ENCODE assay signal across 30 cellular contexts in genomic region chr3:155332668-155333160, GRCh38. TPM values are rescaled to one million over a fixed set of nuclear protein-coding genes. Genes with fewer than 3 reads are reported as not detected.
"Had no signal": no experiment of that assay in that cellular context is flagged by ENCODE, and none has a peak within 500 bp of the region (broad histone marks: within the 10 kb centered on the region; RNA-seq: fewer than 3 reads in every experiment).

No MANE protein-coding gene starts in this region.

- H3K4me2 ChIP-seq: hepatocyte, smooth muscle cell had no signal

- H3K4me3 Mint-ChIP-seq: activated CD8-positive, alpha-beta memory T cell treated with anti-CD3 and anti-CD28 coated beads, Interleukin-2, amount 10 ng/mL, durations not matched to agents 7 days and 5 days; activated CD8-positive, alpha-beta T cell treated with anti-CD3 and anti-CD28 coated beads, Interleukin-2, amount 10 ng/mL, durations not matched to agents 7 days and 5 days; activated naive CD4-positive, alpha-beta T cell treated with anti-CD3 and anti-CD28 coated beads, Interleukin-2, amount 50 U/mL, for 24 hours; activated naive CD8-positive, alpha-beta T cell treated with anti-CD3 and anti-CD28 coated beads, Interleukin-2, amount 50 U/mL, for 24 hours; effector memory CD8-positive, alpha-beta T cell; naive thymus-derived CD4-positive, alpha-beta T cell; neural crest cell; WTC11 had no signal

- H3K36me3 ChIP-seq: brain microvascular endothelial cell, gastroesophageal sphincter, right atrium auricular region, suprapubic skin, tibial artery had no signal

- H3K4me1 ChIP-seq: gastroesophageal sphincter, right atrium auricular region, suprapubic skin, tibial artery had no signal

- H3K27me3 Mint-ChIP-seq: activated naive CD4-positive, alpha-beta T cell treated with anti-CD3 and anti-CD28 coated beads, Interleukin-2, amount 50 U/mL, for 24 hours; effector memory CD8-positive, alpha-beta T cell had no signal

- H3K4me3 ChIP-seq: gastroesophageal sphincter, hepatocyte, right atrium auricular region, smooth muscle cell, suprapubic skin, tibial artery had no signal

- ATAC-seq: activated CD8-positive, alpha-beta memory T cell treated with anti-CD3 and anti-CD28 coated beads, Interleukin-2, amount 10 ng/mL, durations not matched to agents 7 days and 5 days; activated CD8-positive, alpha-beta T cell treated with anti-CD3 and anti-CD28 coated beads, Interleukin-2, amount 10 ng/mL, durations not matched to agents 7 days and 5 days; activated naive CD8-positive, alpha-beta T cell treated with anti-CD3 and anti-CD28 coated beads, Interleukin-2, amount 50 U/mL, for 24 hours; effector memory CD8-positive, alpha-beta T cell; gastroesophageal sphincter; left cardiac atrium; naive thymus-derived CD4-positive, alpha-beta T cell; WTC11 had no signal

- H3K36me3 Mint-ChIP-seq: activated CD8-positive, alpha-beta memory T cell treated with anti-CD3 and anti-CD28 coated beads, Interleukin-2, amount 10 ng/mL, durations not matched to agents 7 days and 5 days; activated naive CD4-positive, alpha-beta T cell treated with anti-CD3 and anti-CD28 coated beads, Interleukin-2, amount 50 U/mL, for 24 hours; naive thymus-derived CD4-positive, alpha-beta T cell; WTC11 had no signal

- H3K27me3 ChIP-seq: brain microvascular endothelial cell, gastroesophageal sphincter, hepatocyte, right atrium auricular region, suprapubic skin, tibial artery had no signal

- H3K4me1 Mint-ChIP-seq: activated naive CD4-positive, alpha-beta T cell treated with anti-CD3 and anti-CD28 coated beads, Interleukin-2, amount 50 U/mL, for 24 hours; neural crest cell had no signal

- H3K79me2 ChIP-seq: hepatocyte had no signal

- H3K9me3 Mint-ChIP-seq: activated naive CD4-positive, alpha-beta T cell treated with anti-CD3 and anti-CD28 coated beads, Interleukin-2, amount 50 U/mL, for 24 hours; activated naive CD8-positive, alpha-beta T cell treated with anti-CD3 and anti-CD28 coated beads, Interleukin-2, amount 50 U/mL, for 24 hours; activated T-helper 2 cell treated with anti-CD3 and anti-CD28 coated beads, Interferon-gamma antibody, Interleukin-2, Interleukin-4, amounts not matched to agents 10 μg/mL and 5 μg/mL and 100 μg/mL, durations not matched to agents 14 hours and 24 hours and 36 hours; effector memory CD8-positive, alpha-beta T cell; naive thymus-derived CD4-positive, alpha-beta T cell; neural crest cell had no signal

- H3K27ac Mint-ChIP-seq: activated CD8-positive, alpha-beta memory T cell treated with anti-CD3 and anti-CD28 coated beads, Interleukin-2, amount 10 ng/mL, durations not matched to agents 7 days and 5 days; activated CD8-positive, alpha-beta T cell treated with anti-CD3 and anti-CD28 coated beads, Interleukin-2, amount 10 ng/mL, durations not matched to agents 7 days and 5 days; activated naive CD4-positive, alpha-beta T cell treated with anti-CD3 and anti-CD28 coated beads, Interleukin-2, amount 50 U/mL, for 24 hours; activated naive CD8-positive, alpha-beta T cell treated with anti-CD3 and anti-CD28 coated beads, Interleukin-2, amount 50 U/mL, for 24 hours; activated T-helper 2 cell treated with anti-CD3 and anti-CD28 coated beads, Interferon-gamma antibody, Interleukin-2, Interleukin-4, amounts not matched to agents 10 μg/mL and 5 μg/mL and 100 μg/mL, durations not matched to agents 14 hours and 24 hours and 36 hours; effector memory CD8-positive, alpha-beta T cell; naive thymus-derived CD4-positive, alpha-beta T cell; WTC11 had no signal

- H3K9me3 ChIP-seq: gastroesophageal sphincter, right atrium auricular region, suprapubic skin, tibial artery had no signal

- H2AFZ ChIP-seq: hepatocyte had no signal

- H3K27ac ChIP-seq: brain microvascular endothelial cell, gastroesophageal sphincter, hepatocyte, right atrium auricular region, suprapubic skin, tibial artery had no signal

- DNase-seq: activated CD4-positive, alpha-beta T cell treated with anti-CD3 and anti-CD28 coated beads for 1 hour; activated CD8-positive, alpha-beta memory T cell treated with anti-CD3 and anti-CD28 coated beads, Interleukin-2, amount 10 ng/mL, durations not matched to agents 7 days and 5 days; activated CD8-positive, alpha-beta T cell treated with anti-CD3 and anti-CD28 coated beads, Interleukin-2, amount 10 ng/mL, durations not matched to agents 7 days and 5 days; activated naive CD8-positive, alpha-beta T cell treated with anti-CD3 and anti-CD28 coated beads, Interleukin-2, amount 50 U/mL, for 24 hours; activated T-cell treated with anti-CD3 and anti-CD28 coated beads, Interleukin-2, amount 50 U/mL, for 48 hours; brain microvascular endothelial cell; cortex of kidney; effector memory CD8-positive, alpha-beta T cell; erythroblast; islet precursor cell; left cardiac atrium; midbrain; naive thymus-derived CD4-positive, alpha-beta T cell; nucleus accumbens; stimulated activated CD4-positive, alpha-beta T cell treated with anti-CD3 and anti-CD28 coated beads, Interleukin-2, amount 100 ng/mL, for 24 hours; stimulated activated naive CD4-positive, alpha-beta T cell; T-helper 2 cell; tibial artery had no signal

RNA-seq across cellular contexts. Expression of gene STRIT1, which starts 39.2 kb away (rescaled TPM):
- total RNA-seq: activated CD8-positive, alpha-beta memory T cell treated with anti-CD3 and anti-CD28 coated beads, Interleukin-2, amount 10 ng/mL, durations not matched to agents 7 days and 5 days; activated CD8-positive, alpha-beta T cell treated with anti-CD3 and anti-CD28 coated beads, Interleukin-2, amount 10 ng/mL, durations not matched to agents 7 days and 5 days; activated T-helper 2 cell treated with anti-CD3 and anti-CD28 coated beads, Interferon-gamma antibody, Interleukin-2, Interleukin-4, amounts not matched to agents 10 μg/mL and 5 μg/mL and 100 μg/mL, durations not matched to agents 14 hours and 24 hours and 36 hours; chondrocyte; gastroesophageal sphincter; left cardiac atrium; naive thymus-derived CD4-positive, alpha-beta T cell; neural crest cell; pulmonary artery endothelial cell; right atrium auricular region; smooth muscle cell; suprapubic skin; ureter had no signal
